In the genomic region with DNA sequence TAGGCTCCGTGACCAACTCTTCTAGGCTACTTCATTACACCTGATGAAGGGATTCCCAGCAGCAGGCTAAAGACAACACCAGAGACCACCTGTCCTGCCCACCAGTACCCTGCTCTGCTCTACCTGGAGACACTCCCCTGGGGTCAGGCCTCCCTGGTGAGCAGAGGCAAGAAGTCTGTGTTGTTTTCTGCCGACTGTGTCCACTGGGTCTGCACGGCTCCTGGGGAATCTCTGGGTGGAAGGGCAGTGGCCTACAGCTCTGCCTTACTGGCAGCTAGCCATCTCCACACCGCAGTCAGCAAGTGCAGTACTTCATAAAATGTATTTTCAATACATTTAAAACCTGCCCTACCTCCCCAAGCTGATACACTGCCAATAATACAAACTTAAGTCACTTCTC, we compare ENCODE assay signal across 15 cellular contexts. TPM values are rescaled to one million over a fixed set of nuclear protein-coding genes. Genes with fewer than 3 reads are reported as not detected.
DNase-seq lines count a peak whose midpoint lies in the region; ATAC-seq, FAIRE-seq and TF ChIP-seq lines count a peak whose summit lies in the region.
"Had no signal": no experiment of that assay in that cellular context is flagged by ENCODE, and none has a peak within 500 bp of the region (broad histone marks: within the 10 kb centered on the region; RNA-seq: fewer than 3 reads in every experiment).

No MANE protein-coding gene starts in this region.

- FAIRE-seq in H54 (lab: Jason Lieb, UNC): no peak
- FAIRE-seq: GM12892, HTR-8/SVneo had no signal

- peaks cover 33% of the 10 kb centered on the region for H3K4me1 Mint-ChIP-seq in activated naive CD4-positive, alpha-beta T cell treated with anti-CD3 and anti-CD28 coated beads for 36 hours (ENCODE audit: low read depth)
- H3K4me1 Mint-ChIP-seq in CD14-positive monocyte (peaks cover 4% of the 10 kb centered on the region), GM23338 (peaks cover 3% of the 10 kb centered on the region; the same call in 1 of the 3 replicates)

- intact Hi-C loops in activated naive CD4-positive, alpha-beta T cell treated with anti-CD3 and anti-CD28 coated beads for 36 hours (cut with micrococcal nuclease): no loop called here
- intact Hi-C loops in CD14-positive monocyte (cut with micrococcal nuclease): no loop called here

- no peaks in the 10 kb centered on the region for H3K9me3 Mint-ChIP-seq in activated naive CD4-positive, alpha-beta T cell treated with anti-CD3 and anti-CD28 coated beads for 36 hours
- H3K9me3 Mint-ChIP-seq in CD14-positive monocyte: no peaks in the 10 kb centered on the region
- H3K9me3 Mint-ChIP-seq in GM23338: no peaks in the 10 kb centered on the region
- H3K9me3 Mint-ChIP-seq: CD4-positive, alpha-beta T cell had no signal

- H2AFZ ChIP-seq in GM23338: no peak overlapping the region

- peaks cover 47% of the 10 kb centered on the region for H3F3A ChIP-seq in GM23338 (replicated peaks; ENCODE audit: low read depth)

- H3K27me3 ChIP-seq in GM23338 (ENCODE audit: insufficient read depth): no peaks in the 10 kb centered on the region
- H3K27me3 ChIP-seq: BLaER1 treated with 17β-estradiol and CSF1 and Interleukin-3, amounts not matched to agents 10 nM and 100 nM had no signal

- no peak overlapping the region for H3K4me3 Mint-ChIP-seq in activated naive CD4-positive, alpha-beta T cell treated with anti-CD3 and anti-CD28 coated beads for 36 hours
- no peak overlapping the region for H3K4me3 Mint-ChIP-seq in CD14-positive monocyte
- H3K4me3 Mint-ChIP-seq in GM23338: no peak overlapping the region

- H3K27ac ChIP-seq in GM23338 (ENCODE audit: low read depth): 0 out of 2 replicates have a peak overlapping the region, but pooled peaks have one; percentile 42
- H3K27ac ChIP-seq: BLaER1 treated with 17β-estradiol and CSF1 and Interleukin-3, amounts not matched to agents 10 nM and 100 nM had no signal

- H3K36me3 Mint-ChIP-seq in activated naive CD4-positive, alpha-beta T cell treated with anti-CD3 and anti-CD28 coated beads for 36 hours (ENCODE audit: low read depth): peaks cover 60% of the 10 kb centered on the region
- peaks cover 75 to 96% of the 10 kb centered on the region in 2 donors for H3K36me3 Mint-ChIP-seq in CD14-positive monocyte
- peaks cover 96% of the 10 kb centered on the region for H3K36me3 Mint-ChIP-seq in GM23338 (ENCODE audit: low read depth)

- peaks cover 96% of the 10 kb centered on the region for H3K36me3 ChIP-seq in GM23338 (ENCODE audit: insufficient read depth)

- no peak for ATAC-seq in GM23338

- CTCF ChIA-PET in activated naive CD4-positive, alpha-beta T cell treated with anti-CD3 and anti-CD28 coated beads for 36 hours (lab: Charles Lee): interaction anchor here (0.6 kb wide), 1 partner anchor 31 kb away, joined by 4 read pairs; no protein-coding TSS in a partner anchor

- H4K20me1 ChIP-seq in GM23338 (replicated peaks; ENCODE audit: insufficient read depth): peaks cover 49% of the 10 kb centered on the region

- TF ChIP-seq CTCF in CD14-positive monocyte (IDR thresholded peaks at IDR 0.05) (no peak), GM23338 (conservative IDR thresholded peaks at IDR 0.05; ENCODE audit: low read depth in 2 of 2) (no peak)

- peaks cover 58% of the 10 kb centered on the region for H3K79me2 ChIP-seq in GM23338 (replicated peaks; ENCODE audit: insufficient read depth)

- H3K27ac Mint-ChIP-seq in activated naive CD4-positive, alpha-beta T cell treated with anti-CD3 and anti-CD28 coated beads for 36 hours: peak overlapping the region; percentile 36
- H3K27ac Mint-ChIP-seq in CD14-positive monocyte: peak overlapping the region in 4 of 7 donors; percentile 24 to 79 (median 70)
- H3K27ac Mint-ChIP-seq in GM23338: no peak overlapping the region
- H3K27ac Mint-ChIP-seq: CD4-positive, alpha-beta T cell had no signal

- H3K4me2 ChIP-seq in GM23338: no peak overlapping the region
- H3K4me2 ChIP-seq: BLaER1 treated with 17β-estradiol and CSF1 and Interleukin-3, amounts not matched to agents 10 nM and 100 nM had no signal

- H3K4me1 ChIP-seq in GM23338 (ENCODE audit: insufficient read depth): no peaks in the 10 kb centered on the region

- no peaks in the 10 kb centered on the region for H3K9me2 ChIP-seq in GM23338 (ENCODE audit: insufficient read depth)

- no peak overlapping the region for H3K4me3 ChIP-seq in GM23338
- H3K4me3 ChIP-seq: BLaER1 treated with 17β-estradiol and CSF1 and Interleukin-3, amounts not matched to agents 10 nM and 100 nM; HAP-1 had no signal

- DNase-seq in activated naive CD4-positive, alpha-beta T cell treated with anti-CD3 and anti-CD28 coated beads for 36 hours: no peak
- no peak for DNase-seq in activated naive CD4-positive, alpha-beta T cell (lab: John Stamatoyannopoulos, UW)
- DNase-seq in CD14-positive monocyte (ENCODE audit: low spot score) (no peak), GM23338 (ENCODE audit: low spot score) (no peak), mesenteric fat pad (ENCODE audit: low spot score) (peak; percentile 67), NCI-H1930 (lab: John Stamatoyannopoulos, UW) (no peak), H54 (ENCODE audit: insufficient read length, low spot score) (no peak)
- DNase-seq: ACHN; CD4-positive, alpha-beta T cell; DMS79; GOT3 had no signal

- H3K27me3 Mint-ChIP-seq in activated naive CD4-positive, alpha-beta T cell treated with anti-CD3 and anti-CD28 coated beads for 36 hours (ENCODE audit: low read depth): no peaks in the 10 kb centered on the region
- H3K27me3 Mint-ChIP-seq in CD14-positive monocyte (ENCODE audit: low read depth in 3 of 3) (peaks cover 0 to 2% (median 0%) of the 10 kb centered on the region in 3 donors), GM23338 (ENCODE audit: insufficient read depth, low read depth, poor library complexity) (peaks cover 3% of the 10 kb centered on the region)
- H3K27me3 Mint-ChIP-seq: CD4-positive, alpha-beta T cell had no signal

- no peak for TF ChIP-seq POLR2A in H54 (IDR thresholded peaks at IDR 0.05; ENCODE audit: low read depth, low read length)

TF ChIP-seq in GM23338, 12 proteins besides CTCF, POLR2A, EP300 and RAD21:
- TF ChIP-seq, protein P1, sequence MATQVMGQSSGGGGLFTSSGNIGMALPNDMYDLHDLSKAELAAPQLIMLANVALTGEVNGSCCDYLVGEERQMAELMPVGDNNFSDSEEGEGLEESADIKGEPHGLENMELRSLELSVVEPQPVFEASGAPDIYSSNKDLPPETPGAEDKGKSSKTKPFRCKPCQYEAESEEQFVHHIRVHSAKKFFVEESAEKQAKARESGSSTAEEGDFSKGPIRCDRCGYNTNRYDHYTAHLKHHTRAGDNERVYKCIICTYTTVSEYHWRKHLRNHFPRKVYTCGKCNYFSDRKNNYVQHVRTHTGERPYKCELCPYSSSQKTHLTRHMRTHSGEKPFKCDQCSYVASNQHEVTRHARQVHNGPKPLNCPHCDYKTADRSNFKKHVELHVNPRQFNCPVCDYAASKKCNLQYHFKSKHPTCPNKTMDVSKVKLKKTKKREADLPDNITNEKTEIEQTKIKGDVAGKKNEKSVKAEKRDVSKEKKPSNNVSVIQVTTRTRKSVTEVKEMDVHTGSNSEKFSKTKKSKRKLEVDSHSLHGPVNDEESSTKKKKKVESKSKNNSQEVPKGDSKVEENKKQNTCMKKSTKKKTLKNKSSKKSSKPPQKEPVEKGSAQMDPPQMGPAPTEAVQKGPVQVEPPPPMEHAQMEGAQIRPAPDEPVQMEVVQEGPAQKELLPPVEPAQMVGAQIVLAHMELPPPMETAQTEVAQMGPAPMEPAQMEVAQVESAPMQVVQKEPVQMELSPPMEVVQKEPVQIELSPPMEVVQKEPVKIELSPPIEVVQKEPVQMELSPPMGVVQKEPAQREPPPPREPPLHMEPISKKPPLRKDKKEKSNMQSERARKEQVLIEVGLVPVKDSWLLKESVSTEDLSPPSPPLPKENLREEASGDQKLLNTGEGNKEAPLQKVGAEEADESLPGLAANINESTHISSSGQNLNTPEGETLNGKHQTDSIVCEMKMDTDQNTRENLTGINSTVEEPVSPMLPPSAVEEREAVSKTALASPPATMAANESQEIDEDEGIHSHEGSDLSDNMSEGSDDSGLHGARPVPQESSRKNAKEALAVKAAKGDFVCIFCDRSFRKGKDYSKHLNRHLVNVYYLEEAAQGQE (IDR thresholded peaks at IDR 0.05; ENCODE audit: unreplicated experiment): no peak
- no peak for TF ChIP-seq NANOG (IDR thresholded peaks at IDR 0.05; ENCODE audit: borderline replicate concordance)
- no peak for TF ChIP-seq CREB1 (CRISPR knock-in tag; IDR thresholded peaks at IDR 0.05; ENCODE audit: low read depth)
TF ChIP-seq in GM23338: peak in this region for 0.

RNA-seq across cellular contexts. Expression of gene RSL1D1, which starts 6.8 kb away (rescaled TPM):
- 100 to 1,000 TPM; 354 to 365 TPM for total RNA-seq in activated naive CD4-positive, alpha-beta T cell treated with anti-CD3 and anti-CD28 coated beads for 36 hours
- polyA plus RNA-seq in CD14-positive monocyte: 100 to 1,000 TPM; 124 to 182 TPM
- total RNA-seq in GM23338 (2014; rRNA removed; shearing (Covaris generic)): 298 and 349 TPM in 2 replicates
- polyA plus RNA-seq in GM23338 (2016; fragmentation: Nextera tagmentation; extraction: Ambion mirVana): 370 and 495 TPM in 2 replicates
- total RNA-seq in mesenteric fat pad: 200 TPM

RNA-seq across cellular contexts. Expression of gene ZC3H7A, which starts 47.4 kb away (rescaled TPM):
- 100 to 1,000 TPM; 123 to 127 TPM for total RNA-seq in activated naive CD4-positive, alpha-beta T cell treated with anti-CD3 and anti-CD28 coated beads for 36 hours
- polyA plus RNA-seq in CD14-positive monocyte: 10 to 100 TPM; 22.6 to 27.5 TPM
- total RNA-seq in GM23338 (2014; rRNA removed; shearing (Covaris generic)): 32.7 and 61.3 TPM in 2 replicates
- 42.2 and 49.8 TPM in 2 replicates for polyA plus RNA-seq in GM23338 (2016; fragmentation: Nextera tagmentation; extraction: Ambion mirVana)
- total RNA-seq in mesenteric fat pad: 57.1 TPM
